In genomic region chr10:86191166-86191565, GRCh38 we compare ENCODE assay signal across 21 cellular contexts.
A peak's percentile ranks its signal among the peaks of the same experiment; 100 is the strongest.
DNase-seq lines count a peak whose midpoint lies in the region; ATAC-seq and TF ChIP-seq lines count a peak whose summit lies in the region.
"Had no signal": no experiment of that assay in that cellular context is flagged by ENCODE, and none has a peak within 500 bp of the region (broad histone marks: within the 10 kb centered on the region; RNA-seq: fewer than 3 reads in every experiment).

No MANE protein-coding gene starts in this region.

- peaks cover 0 to 4% (median 0%) of the 10 kb centered on the region in 12 donors for H3K9me3 ChIP-seq in heart left ventricle
- H3K9me3 ChIP-seq in upper lobe of right lung = no peaks in the 10 kb centered on the region
- H3K9me3 ChIP-seq: A549, BE2C had no signal

- H3K27me3 ChIP-seq in heart left ventricle (no peaks in the 10 kb centered on the region), upper lobe of right lung (no peaks in the 10 kb centered on the region)
- H3K27me3 ChIP-seq: BE2C; BLaER1 treated with 17β-estradiol and CSF1 and Interleukin-3, amounts not matched to agents 10 nM and 100 nM had no signal

- no peak for TF ChIP-seq POLR2A in heart left ventricle (IDR thresholded peaks at IDR 0.05)

- DNase-seq in cardiac septum (ENCODE audit: low spot score) (peak; percentile 63), heart left ventricle (no peak), sciatic nerve (ENCODE audit: low spot score) (peak; percentile 25), upper lobe of right lung (peak; percentile 15), NK-92 (lab: John Stamatoyannopoulos, UW; ENCODE audit: unreplicated experiment) (no peak), COLO829 (ENCODE audit: low spot score) (no peak)
- DNase-seq: 8988T; ACHN; AML-193; BE2C; Calu3; CD8-positive, alpha-beta memory T cell; COR-L47; DMS53; DMS79 treated with DMSO at 0.1 percent for 48 hours; GF-D8; H9 had no signal

- H3K36me3 ChIP-seq in heart left ventricle (no peaks in the 10 kb centered on the region), upper lobe of right lung (no peaks in the 10 kb centered on the region)
- H3K36me3 ChIP-seq: BE2C; BLaER1 treated with 17β-estradiol and CSF1 and Interleukin-3, amounts not matched to agents 10 nM and 100 nM had no signal

- ATAC-seq in heart left ventricle (no peak), sciatic nerve (no peak), upper lobe of right lung (no peak)
- ATAC-seq: A549, GM23338, HCT116 had no signal

- H3K4me1 ChIP-seq in heart left ventricle (no peaks in the 10 kb centered on the region), upper lobe of right lung (no peaks in the 10 kb centered on the region)
- H3K4me1 ChIP-seq: A549 had no signal

- TF ChIP-seq CTCF in heart left ventricle (IDR thresholded peaks at IDR 0.05) (no peak), upper lobe of right lung (IDR thresholded peaks at IDR 0.05) (no peak)

- H3K27ac ChIP-seq in heart left ventricle (no peak overlapping the region), upper lobe of right lung (no peak overlapping the region)
- H3K27ac ChIP-seq: A549; BLaER1 treated with 17β-estradiol and CSF1 and Interleukin-3, amounts not matched to agents 10 nM and 100 nM had no signal

- WGBS in heart left ventricle, 4 donors = 65 to 85% (median 80%) methylated on average over 2 of the region's 2 CpGs

- H3K4me3 ChIP-seq in heart left ventricle (no peak overlapping the region), upper lobe of right lung (no peak overlapping the region)
- H3K4me3 ChIP-seq: A549; BLaER1 treated with 17β-estradiol and CSF1 and Interleukin-3, amounts not matched to agents 10 nM and 100 nM; GM23338 had no signal

- intact Hi-C loops in cardiac septum (cut with DNase I) = no loop called here
- intact Hi-C loops in heart left ventricle (cut with DNase I) = no loop called here
- intact Hi-C loops in sciatic nerve (cut with DNase I) = no loop called here
- intact Hi-C loops in upper lobe of right lung (cut with DNase I) = no loop called here

Comparison
In these comparisons a context has a peak if more than half of its experiments do, and no peak if none do; other contexts are left out.
1. DNase-seq: peak in cardiac septum (single experiment), sciatic nerve (single experiment) and upper lobe of right lung (single experiment); none in heart left ventricle (0 of 5), NK-92 (single experiment) and COLO829 (single experiment).